Comparison of ENCODE assay signal across 1 cellular context in the genomic region with DNA sequence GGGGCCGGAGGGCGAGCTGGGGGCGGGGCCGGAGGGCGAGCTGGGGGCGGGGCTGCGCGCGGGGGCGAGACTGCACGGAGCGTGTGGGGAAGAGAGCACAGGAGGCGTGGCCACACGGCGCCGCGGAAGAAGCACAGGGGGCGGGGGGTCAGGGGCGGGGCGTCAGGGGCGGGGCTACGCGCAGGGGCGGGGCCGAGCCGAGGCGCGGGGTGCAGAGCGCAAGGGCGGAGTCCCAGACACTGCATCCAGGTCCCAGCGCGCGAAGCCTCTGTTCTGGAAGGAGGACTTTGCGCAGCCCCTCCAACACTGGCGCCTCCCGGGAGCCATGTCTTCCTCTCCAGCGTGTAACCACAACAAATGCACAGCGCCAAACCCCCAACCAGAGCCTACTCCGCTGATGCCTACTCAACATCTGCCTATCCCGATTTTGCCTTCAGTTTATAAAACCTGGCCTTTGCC.
A peak's percentile ranks its signal among the peaks of the same experiment; 100 is the strongest.
TF ChIP-seq lines count a peak whose summit lies in the region.

No MANE protein-coding gene starts in this region.

TF ChIP-seq in HepG2, 621 proteins besides CTCF, POLR2A, EP300 and RAD21 (continued from another document and continues in another):
- TF ChIP-seq, protein P1, sequence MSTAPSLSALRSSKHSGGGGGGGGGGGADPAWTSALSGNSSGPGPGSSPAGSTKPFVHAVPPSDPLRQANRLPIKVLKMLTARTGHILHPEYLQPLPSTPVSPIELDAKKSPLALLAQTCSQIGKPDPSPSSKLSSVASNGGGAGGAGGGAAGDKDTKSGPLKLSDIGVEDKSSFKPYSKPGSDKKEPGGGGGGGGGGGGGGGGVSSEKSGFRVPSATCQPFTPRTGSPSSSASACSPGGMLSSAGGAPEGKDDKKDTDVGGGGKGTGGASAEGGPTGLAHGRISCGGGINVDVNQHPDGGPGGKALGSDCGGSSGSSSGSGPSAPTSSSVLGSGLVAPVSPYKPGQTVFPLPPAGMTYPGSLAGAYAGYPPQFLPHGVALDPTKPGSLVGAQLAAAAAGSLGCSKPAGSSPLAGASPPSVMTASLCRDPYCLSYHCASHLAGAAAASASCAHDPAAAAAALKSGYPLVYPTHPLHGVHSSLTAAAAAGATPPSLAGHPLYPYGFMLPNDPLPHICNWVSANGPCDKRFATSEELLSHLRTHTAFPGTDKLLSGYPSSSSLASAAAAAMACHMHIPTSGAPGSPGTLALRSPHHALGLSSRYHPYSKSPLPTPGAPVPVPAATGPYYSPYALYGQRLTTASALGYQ (CRISPR knock-in tag; IDR thresholded peaks at IDR 0.05) = no peak
- TF ChIP-seq TBX2 (CRISPR knock-in tag; IDR thresholded peaks at IDR 0.05; ENCODE audit: borderline replicate concordance) (peak; percentile 49; the same call in 1 of the 2 replicates), IRF2 (CRISPR knock-in tag; IDR thresholded peaks at IDR 0.05) (peak; percentile 28; the same call in 1 of the 2 replicates), ZBTB1 (CRISPR knock-in tag; IDR thresholded peaks at IDR 0.05; ENCODE audit: borderline replicate concordance) (no peak), ZSCAN22 (CRISPR knock-in tag; IDR thresholded peaks at IDR 0.05) (no peak), ZNF205 (CRISPR knock-in tag; IDR thresholded peaks at IDR 0.05) (no peak), ZNF749 (CRISPR knock-in tag; IDR thresholded peaks at IDR 0.05; ENCODE audit: borderline replicate concordance) (peak; percentile 57; the same call in 1 of the 2 replicates), STAT5B (CRISPR knock-in tag; IDR thresholded peaks at IDR 0.05) (no peak), ZNF570 (CRISPR knock-in tag; IDR thresholded peaks at IDR 0.05; ENCODE audit: borderline replicate concordance) (no peak), ZNF567 (CRISPR knock-in tag; IDR thresholded peaks at IDR 0.05; ENCODE audit: borderline replicate concordance) (no peak), ZBTB21 (CRISPR knock-in tag; IDR thresholded peaks at IDR 0.05) (no peak), HOXA9 (CRISPR knock-in tag; IDR thresholded peaks at IDR 0.05; ENCODE audit: borderline replicate concordance) (no peak), ATF7-NPFF (CRISPR knock-in tag; IDR thresholded peaks at IDR 0.05; ENCODE audit: low read depth) (no peak), ZSCAN12 (CRISPR knock-in tag; IDR thresholded peaks at IDR 0.05) (no peak), PAX8 (CRISPR knock-in tag; IDR thresholded peaks at IDR 0.05; ENCODE audit: borderline replicate concordance) (no peak), RAD51 (IDR thresholded peaks at IDR 0.05; ENCODE audit: borderline replicate concordance) (no peak), ZNF431 (CRISPR knock-in tag; IDR thresholded peaks at IDR 0.05; ENCODE audit: borderline replicate concordance, low read depth) (no peak), BORCS8-MEF2B (CRISPR knock-in tag; IDR thresholded peaks at IDR 0.05) (0 out of 2 replicates have a peak, but pooled peaks have one; percentile 12), ZNF75D (CRISPR knock-in tag; IDR thresholded peaks at IDR 0.05; ENCODE audit: borderline replicate concordance) (no peak), ZMYM2 (CRISPR knock-in tag; IDR thresholded peaks at IDR 0.05) (no peak), JDP2 (CRISPR knock-in tag; IDR thresholded peaks at IDR 0.05; ENCODE audit: borderline replicate concordance) (no peak), ZC3H4 (CRISPR knock-in tag; IDR thresholded peaks at IDR 0.05; ENCODE audit: borderline replicate concordance) (no peak), GATAD2A (CRISPR knock-in tag; IDR thresholded peaks at IDR 0.05) (peak; percentile 36; the same call in 1 of the 2 replicates), ZEB1 (IDR thresholded peaks at IDR 0.05; ENCODE audit: insufficient replicate concordance, low read depth) (no peak), ZBTB7B (CRISPR knock-in tag; IDR thresholded peaks at IDR 0.05) (peak; percentile 61; the same call in 1 of the 2 replicates), CHD2 (IDR thresholded peaks at IDR 0.05; ENCODE audit: low read depth, low read length) (no peak), NR2F6 (IDR thresholded peaks at IDR 0.05) (no peak), NR2F6 (CRISPR knock-in tag; IDR thresholded peaks at IDR 0.05) (no peak)
- TF ChIP-seq, protein P2, sequence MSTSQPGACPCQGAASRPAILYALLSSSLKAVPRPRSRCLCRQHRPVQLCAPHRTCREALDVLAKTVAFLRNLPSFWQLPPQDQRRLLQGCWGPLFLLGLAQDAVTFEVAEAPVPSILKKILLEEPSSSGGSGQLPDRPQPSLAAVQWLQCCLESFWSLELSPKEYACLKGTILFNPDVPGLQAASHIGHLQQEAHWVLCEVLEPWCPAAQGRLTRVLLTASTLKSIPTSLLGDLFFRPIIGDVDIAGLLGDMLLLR (CRISPR knock-in tag; IDR thresholded peaks at IDR 0.05) = no peak
- TF ChIP-seq, protein P3, sequence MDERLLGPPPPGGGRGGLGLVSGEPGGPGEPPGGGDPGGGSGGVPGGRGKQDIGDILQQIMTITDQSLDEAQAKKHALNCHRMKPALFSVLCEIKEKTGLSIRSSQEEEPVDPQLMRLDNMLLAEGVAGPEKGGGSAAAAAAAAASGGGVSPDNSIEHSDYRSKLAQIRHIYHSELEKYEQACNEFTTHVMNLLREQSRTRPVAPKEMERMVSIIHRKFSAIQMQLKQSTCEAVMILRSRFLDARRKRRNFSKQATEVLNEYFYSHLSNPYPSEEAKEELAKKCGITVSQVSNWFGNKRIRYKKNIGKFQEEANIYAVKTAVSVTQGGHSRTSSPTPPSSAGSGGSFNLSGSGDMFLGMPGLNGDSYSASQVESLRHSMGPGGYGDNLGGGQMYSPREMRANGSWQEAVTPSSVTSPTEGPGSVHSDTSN (CRISPR knock-in tag; IDR thresholded peaks at IDR 0.05) = no peak
- TF ChIP-seq, protein P4, sequence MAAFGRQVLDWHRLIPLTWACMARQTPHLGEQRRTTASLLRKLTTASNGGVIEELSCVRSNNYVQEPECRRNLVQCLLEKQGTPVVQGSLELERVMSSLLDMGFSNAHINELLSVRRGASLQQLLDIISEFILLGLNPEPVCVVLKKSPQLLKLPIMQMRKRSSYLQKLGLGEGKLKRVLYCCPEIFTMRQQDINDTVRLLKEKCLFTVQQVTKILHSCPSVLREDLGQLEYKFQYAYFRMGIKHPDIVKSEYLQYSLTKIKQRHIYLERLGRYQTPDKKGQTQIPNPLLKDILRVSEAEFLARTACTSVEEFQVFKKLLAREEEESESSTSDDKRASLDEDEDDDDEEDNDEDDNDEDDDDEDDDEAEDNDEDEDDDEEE (CRISPR knock-in tag; IDR thresholded peaks at IDR 0.05) = no peak
- TF ChIP-seq, protein P5, sequence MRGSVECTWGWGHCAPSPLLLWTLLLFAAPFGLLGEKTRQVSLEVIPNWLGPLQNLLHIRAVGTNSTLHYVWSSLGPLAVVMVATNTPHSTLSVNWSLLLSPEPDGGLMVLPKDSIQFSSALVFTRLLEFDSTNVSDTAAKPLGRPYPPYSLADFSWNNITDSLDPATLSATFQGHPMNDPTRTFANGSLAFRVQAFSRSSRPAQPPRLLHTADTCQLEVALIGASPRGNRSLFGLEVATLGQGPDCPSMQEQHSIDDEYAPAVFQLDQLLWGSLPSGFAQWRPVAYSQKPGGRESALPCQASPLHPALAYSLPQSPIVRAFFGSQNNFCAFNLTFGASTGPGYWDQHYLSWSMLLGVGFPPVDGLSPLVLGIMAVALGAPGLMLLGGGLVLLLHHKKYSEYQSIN (CRISPR knock-in tag; IDR thresholded peaks at IDR 0.05; ENCODE audit: borderline replicate concordance) = no peak
- TF ChIP-seq, protein P6, sequence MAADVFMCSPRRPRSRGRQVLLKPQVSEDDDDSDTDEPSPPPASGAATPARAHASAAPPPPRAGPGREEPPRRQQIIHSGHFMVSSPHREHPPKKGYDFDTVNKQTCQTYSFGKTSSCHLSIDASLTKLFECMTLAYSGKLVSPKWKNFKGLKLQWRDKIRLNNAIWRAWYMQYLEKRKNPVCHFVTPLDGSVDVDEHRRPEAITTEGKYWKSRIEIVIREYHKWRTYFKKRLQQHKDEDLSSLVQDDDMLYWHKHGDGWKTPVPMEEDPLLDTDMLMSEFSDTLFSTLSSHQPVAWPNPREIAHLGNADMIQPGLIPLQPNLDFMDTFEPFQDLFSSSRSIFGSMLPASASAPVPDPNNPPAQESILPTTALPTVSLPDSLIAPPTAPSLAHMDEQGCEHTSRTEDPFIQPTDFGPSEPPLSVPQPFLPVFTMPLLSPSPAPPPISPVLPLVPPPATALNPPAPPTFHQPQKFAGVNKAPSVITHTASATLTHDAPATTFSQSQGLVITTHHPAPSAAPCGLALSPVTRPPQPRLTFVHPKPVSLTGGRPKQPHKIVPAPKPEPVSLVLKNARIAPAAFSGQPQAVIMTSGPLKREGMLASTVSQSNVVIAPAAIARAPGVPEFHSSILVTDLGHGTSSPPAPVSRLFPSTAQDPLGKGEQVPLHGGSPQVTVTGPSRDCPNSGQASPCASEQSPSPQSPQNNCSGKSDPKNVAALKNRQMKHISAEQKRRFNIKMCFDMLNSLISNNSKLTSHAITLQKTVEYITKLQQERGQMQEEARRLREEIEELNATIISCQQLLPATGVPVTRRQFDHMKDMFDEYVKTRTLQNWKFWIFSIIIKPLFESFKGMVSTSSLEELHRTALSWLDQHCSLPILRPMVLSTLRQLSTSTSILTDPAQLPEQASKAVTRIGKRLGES (CRISPR knock-in tag; IDR thresholded peaks at IDR 0.05; ENCODE audit: borderline replicate concordance) = no peak
- TF ChIP-seq, protein P7, sequence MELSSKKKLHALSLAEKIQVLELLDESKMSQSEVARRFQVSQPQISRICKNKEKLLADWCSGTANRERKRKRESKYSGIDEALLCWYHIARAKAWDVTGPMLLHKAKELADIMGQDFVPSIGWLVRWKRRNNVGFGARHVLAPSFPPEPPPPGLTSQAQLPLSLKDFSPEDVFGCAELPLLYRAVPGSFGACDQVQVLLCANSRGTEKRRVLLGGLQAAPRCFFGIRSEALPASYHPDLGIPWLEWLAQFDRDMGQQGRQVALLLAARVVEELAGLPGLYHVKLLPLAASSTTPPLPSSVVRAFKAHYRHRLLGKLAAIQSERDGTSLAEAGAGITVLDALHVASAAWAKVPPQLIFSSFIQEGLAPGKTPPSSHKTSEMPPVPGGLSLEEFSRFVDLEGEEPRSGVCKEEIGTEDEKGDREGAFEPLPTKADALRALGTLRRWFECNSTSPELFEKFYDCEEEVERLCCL (CRISPR knock-in tag; IDR thresholded peaks at IDR 0.05; ENCODE audit: borderline replicate concordance) = no peak
- TF ChIP-seq, protein P8, sequence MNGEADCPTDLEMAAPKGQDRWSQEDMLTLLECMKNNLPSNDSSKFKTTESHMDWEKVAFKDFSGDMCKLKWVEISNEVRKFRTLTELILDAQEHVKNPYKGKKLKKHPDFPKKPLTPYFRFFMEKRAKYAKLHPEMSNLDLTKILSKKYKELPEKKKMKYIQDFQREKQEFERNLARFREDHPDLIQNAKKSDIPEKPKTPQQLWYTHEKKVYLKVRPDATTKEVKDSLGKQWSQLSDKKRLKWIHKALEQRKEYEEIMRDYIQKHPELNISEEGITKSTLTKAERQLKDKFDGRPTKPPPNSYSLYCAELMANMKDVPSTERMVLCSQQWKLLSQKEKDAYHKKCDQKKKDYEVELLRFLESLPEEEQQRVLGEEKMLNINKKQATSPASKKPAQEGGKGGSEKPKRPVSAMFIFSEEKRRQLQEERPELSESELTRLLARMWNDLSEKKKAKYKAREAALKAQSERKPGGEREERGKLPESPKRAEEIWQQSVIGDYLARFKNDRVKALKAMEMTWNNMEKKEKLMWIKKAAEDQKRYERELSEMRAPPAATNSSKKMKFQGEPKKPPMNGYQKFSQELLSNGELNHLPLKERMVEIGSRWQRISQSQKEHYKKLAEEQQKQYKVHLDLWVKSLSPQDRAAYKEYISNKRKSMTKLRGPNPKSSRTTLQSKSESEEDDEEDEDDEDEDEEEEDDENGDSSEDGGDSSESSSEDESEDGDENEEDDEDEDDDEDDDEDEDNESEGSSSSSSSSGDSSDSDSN (CRISPR knock-in tag; IDR thresholded peaks at IDR 0.05) = no peak
- TF ChIP-seq, protein P9, sequence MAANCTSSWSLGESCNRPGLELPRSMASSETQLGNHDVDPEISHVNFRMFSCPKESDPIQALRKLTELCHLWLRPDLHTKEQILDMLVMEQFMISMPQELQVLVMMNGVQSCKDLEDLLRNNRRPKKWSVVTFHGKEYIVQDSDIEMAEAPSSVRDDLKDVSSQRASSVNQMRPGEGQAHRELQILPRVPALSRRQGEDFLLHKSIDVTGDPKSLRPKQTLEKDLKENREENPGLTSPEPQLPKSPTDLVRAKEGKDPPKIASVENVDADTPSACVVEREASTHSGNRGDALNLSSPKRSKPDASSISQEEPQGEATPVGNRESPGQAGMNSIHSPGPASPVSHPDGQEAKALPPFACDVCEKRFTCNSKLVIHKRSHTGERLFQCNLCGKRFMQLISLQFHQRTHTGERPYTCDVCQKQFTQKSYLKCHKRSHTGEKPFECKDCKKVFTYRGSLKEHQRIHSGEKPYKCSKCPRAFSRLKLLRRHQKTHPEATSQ (CRISPR knock-in tag; IDR thresholded peaks at IDR 0.05; ENCODE audit: borderline replicate concordance) = no peak
- TF ChIP-seq, protein P10, sequence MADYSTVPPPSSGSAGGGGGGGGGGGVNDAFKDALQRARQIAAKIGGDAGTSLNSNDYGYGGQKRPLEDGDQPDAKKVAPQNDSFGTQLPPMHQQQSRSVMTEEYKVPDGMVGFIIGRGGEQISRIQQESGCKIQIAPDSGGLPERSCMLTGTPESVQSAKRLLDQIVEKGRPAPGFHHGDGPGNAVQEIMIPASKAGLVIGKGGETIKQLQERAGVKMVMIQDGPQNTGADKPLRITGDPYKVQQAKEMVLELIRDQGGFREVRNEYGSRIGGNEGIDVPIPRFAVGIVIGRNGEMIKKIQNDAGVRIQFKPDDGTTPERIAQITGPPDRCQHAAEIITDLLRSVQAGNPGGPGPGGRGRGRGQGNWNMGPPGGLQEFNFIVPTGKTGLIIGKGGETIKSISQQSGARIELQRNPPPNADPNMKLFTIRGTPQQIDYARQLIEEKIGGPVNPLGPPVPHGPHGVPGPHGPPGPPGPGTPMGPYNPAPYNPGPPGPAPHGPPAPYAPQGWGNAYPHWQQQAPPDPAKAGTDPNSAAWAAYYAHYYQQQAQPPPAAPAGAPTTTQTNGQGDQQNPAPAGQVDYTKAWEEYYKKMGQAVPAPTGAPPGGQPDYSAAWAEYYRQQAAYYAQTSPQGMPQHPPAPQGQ (CRISPR knock-in tag; IDR thresholded peaks at IDR 0.05; ENCODE audit: borderline replicate concordance) = no peak
